In the genomic region with DNA sequence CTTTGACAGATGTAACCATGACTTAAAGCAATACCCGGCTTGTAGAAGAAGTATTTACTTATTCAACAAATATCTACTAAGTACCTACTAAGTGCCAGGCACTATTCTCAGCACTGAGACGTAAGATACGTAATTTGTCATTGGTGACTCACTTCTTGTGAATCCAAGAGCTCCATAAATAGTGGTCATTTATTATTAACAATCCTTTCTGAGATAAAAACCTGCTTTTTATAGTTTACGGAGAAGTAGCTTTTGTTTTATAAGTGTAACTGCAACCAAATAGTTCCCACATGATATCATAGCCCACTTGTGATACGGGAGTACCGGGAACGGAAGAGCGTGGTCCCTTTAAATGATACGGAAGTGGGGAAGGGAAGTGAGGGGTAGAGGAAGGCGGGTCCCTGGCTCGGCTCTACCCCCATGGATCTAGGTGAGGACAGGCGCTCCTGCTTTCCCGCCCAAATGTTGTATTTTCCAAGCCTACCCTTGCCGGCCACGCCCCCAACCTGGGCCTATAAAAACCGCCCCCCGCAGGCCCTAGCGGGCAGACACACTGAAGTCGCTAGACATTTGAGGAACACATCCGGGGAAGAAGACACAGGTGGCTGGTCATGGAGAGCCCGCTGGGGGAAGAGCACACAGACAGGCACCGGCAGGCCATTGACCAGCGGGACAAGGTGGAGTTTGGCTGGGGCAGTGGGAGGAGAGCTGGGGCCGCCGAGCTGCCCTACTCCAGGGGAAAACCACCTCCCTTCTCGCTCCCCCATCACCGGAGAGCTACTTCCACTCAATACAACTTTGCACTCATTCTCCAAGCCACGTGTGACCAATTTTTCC, we compare ENCODE assay signal across 8 cellular contexts. TPM values are rescaled to one million over a fixed set of nuclear protein-coding genes. Genes with fewer than 3 reads are reported as not detected.
DNase-seq lines count a peak whose midpoint lies in the region; ATAC-seq and TF ChIP-seq lines count a peak whose summit lies in the region.

Gene SAMMSON (plus strand): TSS at position 543 of the 837 bp plus-strand sequence.

- H3K9me3 ChIP-seq in GM23248 (ENCODE audit: low read depth) (no peaks in the 10 kb centered on the region), SJSA1 (replicated peaks) (no peaks in the 10 kb centered on the region)

- ATAC-seq in sciatic nerve (peak; percentile 57), HG03460 (IDR thresholded peaks at IDR 0.05; ENCODE audit: unreplicated experiment) (no peak), HG02588 (IDR thresholded peaks at IDR 0.05; ENCODE audit: unreplicated experiment) (no peak)
- no peak for ATAC-seq in effector memory CD8-positive, alpha-beta T cell (replicated peaks)

- no peaks in the 10 kb centered on the region for H3K4me1 Mint-ChIP-seq in effector memory CD8-positive, alpha-beta T cell (ENCODE audit: low read depth in 2 of 2)

- H3K27ac ChIP-seq in GM23248 (no peak within 1 kb of the TSS), SJSA1 (peak within 1 kb of the TSS; percentile 63)

- no peaks in the 10 kb centered on the region for H3K27me3 Mint-ChIP-seq in effector memory CD8-positive, alpha-beta T cell

- no peaks in the 10 kb centered on the region for H3K9me2 ChIP-seq in GM23248 (ENCODE audit: insufficient read depth)

- peaks cover 3 to 6% of the 10 kb centered on the region in 2 donors for H3K9me3 Mint-ChIP-seq in effector memory CD8-positive, alpha-beta T cell

- H3K27me3 ChIP-seq in GM23248 (replicated peaks; ENCODE audit: insufficient read depth), result no peaks in the 10 kb centered on the region
- no peaks in the 10 kb centered on the region for H3K27me3 ChIP-seq in SJSA1 (replicated peaks)

- no peak within 1 kb of the TSS for H3K27ac Mint-ChIP-seq in effector memory CD8-positive, alpha-beta T cell

- H4K20me1 ChIP-seq in GM23248 (ENCODE audit: insufficient read depth), result no peaks in the 10 kb centered on the region

- intact Hi-C loops in sciatic nerve (cut with DNase I), result no loop called here

- peak within 1 kb of the TSS; percentile 22 for H3K4me2 ChIP-seq in GM23248 (ENCODE audit: unreplicated experiment)

- H3K4me3 ChIP-seq in GM23248 (peak within 1 kb of the TSS; percentile 4; the same call in 1 of the 2 replicates), SJSA1 (peak within 1 kb of the TSS; percentile 20), fibroblast of the aortic adventitia (ENCODE audit: low read depth, low read length) (peak within 1 kb of the TSS; percentile 18)

- H3K36me3 Mint-ChIP-seq in effector memory CD8-positive, alpha-beta T cell (ENCODE audit: insufficient read depth), result no peaks in the 10 kb centered on the region

- H3K36me3 ChIP-seq in GM23248 (ENCODE audit: low read depth) (no peaks in the 10 kb centered on the region), SJSA1 (no peaks in the 10 kb centered on the region)

- no peaks in the 10 kb centered on the region for H3F3A ChIP-seq in GM23248 (ENCODE audit: insufficient read depth)

- H3K79me2 ChIP-seq in GM23248 (ENCODE audit: insufficient read depth), result no peaks in the 10 kb centered on the region

- DNase-seq in GM23248, result peak; percentile 14
- DNase-seq in SJSA1 (ENCODE audit: low read depth in 1 of 2, low spot score in 2 of 2), result peak; percentile 41 to 62
- DNase-seq in fibroblast of the aortic adventitia (ENCODE audit: low read depth), result peak; percentile 25
- DNase-seq in sciatic nerve (ENCODE audit: low spot score), result peak; percentile 61
- no peak for DNase-seq in NCI-H2171 (lab: John Stamatoyannopoulos, UW)
- DNase-seq in effector memory CD8-positive, alpha-beta T cell, result no peak

- H3K4me1 ChIP-seq in GM23248 (ENCODE audit: insufficient read depth), result no peaks in the 10 kb centered on the region
- peaks cover 29% of the 10 kb centered on the region for H3K4me1 ChIP-seq in SJSA1 (replicated peaks)

- H3K4me3 Mint-ChIP-seq in effector memory CD8-positive, alpha-beta T cell, result peak within 1 kb of the TSS in 1 of 2 donors; percentile 44

- in situ Hi-C loops in GM23248 (cut with MboI), result no loop called here

- peak within 1 kb of the TSS; percentile 39 for H2AFZ ChIP-seq in GM23248

- 58 to 63% methylated on average over 24 to 28 of the region's 28 CpGs for WGBS in GM23248 (ENCODE audit: low coverage in 1 of 2, low lambda C conversion rate in 2 of 2, missing lambda C conversion rate in 2 of 2), 2 experiments

- H3K9ac ChIP-seq in GM23248, result no peak within 1 kb of the TSS

- no peak for TF ChIP-seq CTCF in fibroblast of the aortic adventitia (IDR thresholded peaks at IDR 0.05; ENCODE audit: insufficient read depth, low read length)

RNA-seq across cellular contexts. Expression of gene SAMMSON, which starts in this region (rescaled TPM):
- total RNA-seq in GM23248 (2014; rRNA removed; shearing (Covaris generic)), result not detected in 2 replicates
- not detected in 2 replicates for polyA plus RNA-seq in GM23248 (2016; fragmentation: Nextera tagmentation; extraction: Ambion mirVana)
- total RNA-seq in SJSA1 (2014; rRNA removed; shearing (Covaris generic)), result not detected in 2 replicates
- total RNA-seq in fibroblast of the aortic adventitia (ENCODE audit: low replicate concordance), result not detected in 2 replicates
- 3.4 TPM for total RNA-seq in sciatic nerve

Comparison
In these comparisons a context has a peak if more than half of its experiments do, and no peak if none do; other contexts are left out.
1. Peak in DNase-seq, H3K4me3 ChIP-seq and H3K4me2 ChIP-seq in GM23248; RNA of the gene not detected or under 1 TPM.
2. Peak in DNase-seq, H3K4me3 ChIP-seq and H3K27ac ChIP-seq in SJSA1; RNA of the gene not detected or under 1 TPM.
3. Peak in DNase-seq and H3K4me3 ChIP-seq in fibroblast of the aortic adventitia; RNA of the gene not detected or under 1 TPM.